In genomic region chr16:11263737-11264136, GRCh38 we compare ENCODE assay signal across 13 cellular contexts. TPM values are rescaled to one million over a fixed set of nuclear protein-coding genes. Genes with fewer than 3 reads are reported as not detected.
A peak's percentile ranks its signal among the peaks of the same experiment; 100 is the strongest.
DNase-seq lines count a peak whose midpoint lies in the region; ATAC-seq, FAIRE-seq and TF ChIP-seq lines count a peak whose summit lies in the region.
"Had no signal": no experiment of that assay in that cellular context is flagged by ENCODE, and none has a peak within 500 bp of the region (broad histone marks: within the 10 kb centered on the region; RNA-seq: fewer than 3 reads in every experiment).

No MANE protein-coding gene starts in this region.

- CTCF ChIA-PET in activated CD8-positive, alpha-beta memory T cell treated with anti-CD3 and anti-CD28 coated beads, Interleukin-2, amount 10 ng/mL, durations not matched to agents 7 days and 5 days (lab: Charles Lee): interaction anchor here (0.6 to 1.4 kb wide), 3 partner anchors 108 to 283 kb away, joined by 3 to 4 read pairs (median 3); no protein-coding TSS in a partner anchor
- CTCF ChIA-PET in H1 (lab: Charles Lee; ENCODE audit: partially characterized antibody): interaction anchor here (1.7 to 2.4 kb wide), 2 partner anchors 10 to 108 kb away, joined by 4 to 9 read pairs; partner anchors contain the start of gene PRM3
- CTCF ChIA-PET in RWPE1 (lab: Yijun Ruan, JAX): no interaction called here

- no peak overlapping the region for H2BK120ac ChIP-seq in H1 (replicated peaks; ENCODE audit: low read depth, low read length)

- no peaks in the 10 kb centered on the region for H3K36me3 ChIP-seq in H1 (ENCODE audit: control insufficient read depth in 2 of 4, insufficient read depth in 4 of 4, low read length in 3 of 4)

- FAIRE-seq in H1 (lab: Jason Lieb, UNC): no peak

- H3K79me1 ChIP-seq in H1 (ENCODE audit: low read depth, low read length): no peaks in the 10 kb centered on the region

- H2BK20ac ChIP-seq in H1 (ENCODE audit: low read length): no peak overlapping the region

- no peak overlapping the region for H3K9ac ChIP-seq in H1 (replicated peaks in 1 of 4; ENCODE audit: extremely low read depth in 1 of 4, low read depth in 3 of 4, low read length in 3 of 4)

- no peaks in the 10 kb centered on the region; a peak in 1 of 7 replicates for H3K27me3 ChIP-seq in H1 (replicated peaks in 1 of 4; ENCODE audit: control insufficient read depth in 3 of 4, extremely low read depth in 1 of 4, insufficient read depth in 3 of 4, low read length in 3 of 4)

- H2BK12ac ChIP-seq in H1 (ENCODE audit: low read depth, low read length): peak overlapping the region; percentile 43; the same call in 1 of the 2 replicates

- ATAC-seq in activated CD4-positive, CD25-positive, alpha-beta regulatory T cell treated with anti-CD3 and anti-CD28 coated beads, Interleukin-2, amount 50 U/mL, for 24 hours: peak; percentile 82 to 86
- peak; percentile 76 for ATAC-seq in activated CD8-positive, alpha-beta memory T cell treated with anti-CD3 and anti-CD28 coated beads, Interleukin-2, amount 10 ng/mL, durations not matched to agents 7 days and 5 days
- peak; percentile 88 for ATAC-seq in stimulated activated naive CD8-positive, alpha-beta T cell treated with anti-CD3 and anti-CD28 coated beads, Interleukin-15, Interleukin-2, amounts not matched to agents 100 U/mL and 50 U/mL, for 24 hours

- no peak overlapping the region for H3K56ac ChIP-seq in H1 (replicated peaks; ENCODE audit: insufficient read length, low read depth, low read length)

- no peak overlapping the region; the same call in 1 of the 2 replicates for H2BK15ac ChIP-seq in H1 (ENCODE audit: low read length)

- H3K79me2 ChIP-seq in H1 (ENCODE audit: control insufficient read depth in 1 of 2, insufficient read depth in 2 of 2, low read length in 2 of 2): no peaks in the 10 kb centered on the region

- 88% methylated on average over 4 of the region's 4 CpGs; no CpG with 5 or more reads in 1 of the 2 experiments for WGBS in H1 (ENCODE audit: extremely low coverage in 1 of 2, insufficient coverage in 1 of 2, insufficient read length in 1 of 2, insufficient replicate concordance in 2 of 2, low coverage in 1 of 2, low lambda C conversion rate in 2 of 2, missing lambda C conversion rate in 1 of 2), 2 experiments
- WGBS in lower leg skin, 2 donors: 64 to 73% methylated on average over 4 of the region's 4 CpGs

- H3K36me3 Mint-ChIP-seq in activated CD8-positive, alpha-beta memory T cell treated with anti-CD3 and anti-CD28 coated beads, Interleukin-2, amount 10 ng/mL, durations not matched to agents 7 days and 5 days: no peaks in the 10 kb centered on the region

- TF ChIP-seq EP300 in H1 (IDR thresholded peaks at IDR 0.05; ENCODE audit: borderline replicate concordance in 1 of 2, low read depth in 2 of 2, low read length in 2 of 2): no peak

- H4K91ac ChIP-seq in H1 (replicated peaks; ENCODE audit: insufficient read length, low read length): no peak overlapping the region

- no peak overlapping the region for H2AK5ac ChIP-seq in H1 (ENCODE audit: low read depth, low read length)

- H3K27me3 Mint-ChIP-seq in activated CD8-positive, alpha-beta memory T cell treated with anti-CD3 and anti-CD28 coated beads, Interleukin-2, amount 10 ng/mL, durations not matched to agents 7 days and 5 days: peaks cover 36% of the 10 kb centered on the region

- no peak for TF ChIP-seq RAD21 in H1 (IDR thresholded peaks at IDR 0.05 in 1 of 2, conservative IDR thresholded peaks at IDR 0.05 in 1 of 2; ENCODE audit: low read depth in 2 of 2, low read length in 2 of 2)

- peak overlapping the region; percentile 2 for H3K4me3 Mint-ChIP-seq in activated CD8-positive, alpha-beta memory T cell treated with anti-CD3 and anti-CD28 coated beads, Interleukin-2, amount 10 ng/mL, durations not matched to agents 7 days and 5 days

- POLR2A ChIA-PET in H1 (lab: Charles Lee; ENCODE audit: partially characterized antibody) (interaction anchor here (1.0 to 1.7 kb wide), 3 partner anchors 9 to 89 kb away, joined by 3 to 6 read pairs (median 5); no protein-coding TSS in a partner anchor), RWPE1 (lab: Yijun Ruan, JAX; ENCODE audit: low non-redundant PET) (no interaction called here)

- no peak overlapping the region for H4K8ac ChIP-seq in H1 (ENCODE audit: extremely low read depth, insufficient read depth, low read length)

- no peaks in the 10 kb centered on the region for H3K9me3 ChIP-seq in H1 (ENCODE audit: insufficient read depth in 2 of 2, low read depth in 1 of 2, low read length in 1 of 2)

- DNase-seq in activated CD4-positive, CD25-positive, alpha-beta regulatory T cell treated with anti-CD3 and anti-CD28 coated beads, Interleukin-2, amount 50 U/mL, for 72 hours: no peak
- DNase-seq in activated CD8-positive, alpha-beta memory T cell treated with anti-CD3 and anti-CD28 coated beads, Interleukin-2, amount 10 ng/mL, durations not matched to agents 7 days and 5 days: peak; percentile 75
- no peak for DNase-seq in H1 (ENCODE audit: low read depth in 1 of 2, low spot score in 2 of 2)
- DNase-seq in stimulated activated naive CD8-positive, alpha-beta T cell treated with anti-CD3 and anti-CD28 coated beads, Interleukin-15, Interleukin-2, amounts not matched to agents 100 U/mL and 50 U/mL, for 24 hours: peak; percentile 66
- DNase-seq in COLO829 (ENCODE audit: low spot score): no peak
- no peak for DNase-seq in lower leg skin (ENCODE audit: low spot score in 2 of 2)
- no peak for DNase-seq in RWPE1 (ENCODE audit: low spot score)
- DNase-seq: DMS 273 treated with DMSO at 0.1 percent for 48 hours, nucleus accumbens had no signal

- TF ChIP-seq POLR2A in H1 (IDR thresholded peaks at IDR 0.05; ENCODE audit: control extremely low read depth in 1 of 2, low read depth in 2 of 2, low read length in 2 of 2): no peak
- TF ChIP-seq POLR2A in lower leg skin (IDR thresholded peaks at IDR 0.05): no peak

- no peak overlapping the region for H3K23ac ChIP-seq in H1 (ENCODE audit: insufficient read length)

- no peak overlapping the region for H3K27ac ChIP-seq in H1 (ENCODE audit: low read depth, low read length)
- H3K27ac ChIP-seq in RWPE1: no peak overlapping the region
- H3K27ac ChIP-seq: 22Rv1 had no signal

- no peak overlapping the region for H3K4ac ChIP-seq in H1 (replicated peaks; ENCODE audit: insufficient read length, low read depth, low read length)

- no peaks in the 10 kb centered on the region for H3K9me3 Mint-ChIP-seq in activated CD8-positive, alpha-beta memory T cell treated with anti-CD3 and anti-CD28 coated beads, Interleukin-2, amount 10 ng/mL, durations not matched to agents 7 days and 5 days (ENCODE audit: low read depth)

- peaks cover 29% of the 10 kb centered on the region for H3K4me1 Mint-ChIP-seq in activated CD8-positive, alpha-beta memory T cell treated with anti-CD3 and anti-CD28 coated beads, Interleukin-2, amount 10 ng/mL, durations not matched to agents 7 days and 5 days

- TF ChIP-seq CTCF in H1 (IDR thresholded peaks at IDR 0.05; ENCODE audit: control extremely low read depth in 1 of 3, insufficient read depth in 1 of 3, low read depth in 1 of 3, low read length in 3 of 3) (no peak), lower leg skin (IDR thresholded peaks at IDR 0.05) (no peak), RWPE1 (conservative IDR thresholded peaks at IDR 0.05; ENCODE audit: low read depth) (no peak)

- H3K14ac ChIP-seq in H1 (ENCODE audit: insufficient read length): no peak overlapping the region

- no peak overlapping the region for H3K4me2 ChIP-seq in H1 (ENCODE audit: insufficient read depth in 1 of 2, low read depth in 2 of 2, low read length in 2 of 2)

- no peak overlapping the region for H3K18ac ChIP-seq in H1 (ENCODE audit: extremely low read depth, low read length)

- H3K4me1 ChIP-seq in H1 (replicated peaks in 1 of 4; ENCODE audit: control insufficient read depth in 3 of 4, insufficient read depth in 4 of 4, low read length in 3 of 4): 0 out of 7 replicates have a peak, but pooled peaks cover 0 to 5% (median 0%) of the 10 kb centered on the region in 4 experiments

- intact Hi-C loops in lower leg skin (cut with DNase I; ENCODE audit: low total_unique reads): no loop called here

- H3K23me2 ChIP-seq in H1 (ENCODE audit: low read depth, low read length): no peaks in the 10 kb centered on the region; the same call in 1 of the 2 replicates

- H2BK5ac ChIP-seq in H1 (ENCODE audit: low read depth, low read length): no peak overlapping the region

- H4K20me1 ChIP-seq in H1 (replicated peaks in 1 of 2; ENCODE audit: control insufficient read depth in 1 of 2, insufficient read depth in 2 of 2, low read length in 2 of 2): no peaks in the 10 kb centered on the region

- no peak overlapping the region for H2AFZ ChIP-seq in H1 (ENCODE audit: low read length)

- H4K5ac ChIP-seq in H1 (ENCODE audit: insufficient read length, low read depth, low read length): no peak overlapping the region

- H3K4me3 ChIP-seq in H1 (ENCODE audit: extremely low read depth in 1 of 4, insufficient read depth in 2 of 4, low read depth in 3 of 4, low read length in 4 of 4) (no peak overlapping the region), lower leg skin (ENCODE audit: low read depth, poor library complexity, severe bottlenecking) (no peak overlapping the region)

- H3K27ac Mint-ChIP-seq in activated CD8-positive, alpha-beta memory T cell treated with anti-CD3 and anti-CD28 coated beads, Interleukin-2, amount 10 ng/mL, durations not matched to agents 7 days and 5 days: peak overlapping the region; percentile 33

RNA-seq across cellular contexts. Expression of gene TNP2, which starts 5.4 kb away (rescaled TPM):
- not detected for total RNA-seq in activated CD8-positive, alpha-beta memory T cell treated with anti-CD3 and anti-CD28 coated beads, Interleukin-2, amount 10 ng/mL, durations not matched to agents 7 days and 5 days
- total RNA-seq in H1 (2021; fragmentation: NEBNext Ultra II Directional; extraction: Animal tissue kit (Norgen Biotek cat#: 25700)): not detected in 2 replicates
- not detected in 2 replicates for polyA plus RNA-seq in H1 (2011; rRNA removed)
- polyA plus RNA-seq in H1 (2011; cell fraction: cytosol; rRNA removed): not detected
- polyA plus RNA-seq in H1 (2011; cell fraction: nucleus; rRNA removed): not detected
- not detected in 4 replicates for polyA plus RNA-seq in H1 (2012, experiment 1 of 2)
- not detected for polyA plus RNA-seq in H1 (2012, experiment 2 of 2)
- polyA plus RNA-seq in H1 (2013, experiment 1 of 2): not detected
- not detected for polyA plus RNA-seq in H1 (2013, experiment 2 of 2)
- not detected in 2 replicates for polyA minus RNA-seq in H1 (2011; rRNA and poly(A)+ RNA removed)
- polyA minus RNA-seq in H1 (2011; cell fraction: cytosol; rRNA and poly(A)+ RNA removed): not detected
- polyA minus RNA-seq in H1 (2011; cell fraction: nucleus; rRNA and poly(A)+ RNA removed): not detected
- total RNA-seq in lower leg skin: not detected
- total RNA-seq: liver, subcutaneous adipose tissue had no signal
- polyA plus RNA-seq: liver had no signal

RNA-seq across cellular contexts. Expression of gene SOCS1, which starts 7.7 kb away (rescaled TPM):
- 100 to 1,000 TPM; 158 to 200 TPM for total RNA-seq in activated CD8-positive, alpha-beta memory T cell treated with anti-CD3 and anti-CD28 coated beads, Interleukin-2, amount 10 ng/mL, durations not matched to agents 7 days and 5 days
- total RNA-seq in H1 (2021; fragmentation: NEBNext Ultra II Directional; extraction: Animal tissue kit (Norgen Biotek cat#: 25700)): 48.9 and 49.8 TPM in 2 replicates
- 21.0 and 46.5 TPM in 2 replicates for polyA plus RNA-seq in H1 (2011; rRNA removed)
- 17.0 TPM for polyA plus RNA-seq in H1 (2011; cell fraction: cytosol; rRNA removed)
- polyA plus RNA-seq in H1 (2011; cell fraction: nucleus; rRNA removed): 36.0 TPM
- 9.9 to 28.9 TPM (median 25.5 TPM) in 4 replicates for polyA plus RNA-seq in H1 (2012, experiment 1 of 2)
- 20.5 TPM for polyA plus RNA-seq in H1 (2012, experiment 2 of 2)
- 83.3 TPM for polyA plus RNA-seq in H1 (2013, experiment 1 of 2)
- 90.5 TPM for polyA plus RNA-seq in H1 (2013, experiment 2 of 2)
- polyA minus RNA-seq in H1 (2011; rRNA and poly(A)+ RNA removed): 1.7 and 4.1 TPM in 2 replicates
- 22.5 TPM for polyA minus RNA-seq in H1 (2011; cell fraction: cytosol; rRNA and poly(A)+ RNA removed)
- polyA minus RNA-seq in H1 (2011; cell fraction: nucleus; rRNA and poly(A)+ RNA removed): 60.0 TPM
- total RNA-seq in lower leg skin: 10 to 100 TPM in 2 of 4 donors, 1 to 10 TPM in 2; 7.7 to 20.6 (median 10.1) TPM

RNA-seq across cellular contexts. Expression of gene PRM3, which starts 9.7 kb away (rescaled TPM):
- not detected for total RNA-seq in activated CD8-positive, alpha-beta memory T cell treated with anti-CD3 and anti-CD28 coated beads, Interleukin-2, amount 10 ng/mL, durations not matched to agents 7 days and 5 days
- total RNA-seq in H1 (2021; fragmentation: NEBNext Ultra II Directional; extraction: Animal tissue kit (Norgen Biotek cat#: 25700)): not detected in 2 replicates
- polyA plus RNA-seq in H1 (2011; rRNA removed): not detected in 2 replicates
- polyA plus RNA-seq in H1 (2011; cell fraction: cytosol; rRNA removed): not detected
- polyA plus RNA-seq in H1 (2011; cell fraction: nucleus; rRNA removed): not detected
- not detected in 4 replicates for polyA plus RNA-seq in H1 (2012, experiment 1 of 2)
- polyA plus RNA-seq in H1 (2012, experiment 2 of 2): not detected
- polyA plus RNA-seq in H1 (2013, experiment 1 of 2): not detected
- polyA plus RNA-seq in H1 (2013, experiment 2 of 2): not detected
- not detected in 2 replicates for polyA minus RNA-seq in H1 (2011; rRNA and poly(A)+ RNA removed)
- not detected for polyA minus RNA-seq in H1 (2011; cell fraction: cytosol; rRNA and poly(A)+ RNA removed)
- polyA minus RNA-seq in H1 (2011; cell fraction: nucleus; rRNA and poly(A)+ RNA removed): not detected
- not detected for total RNA-seq in lower leg skin
- total RNA-seq: liver, subcutaneous adipose tissue had no signal
- polyA plus RNA-seq: liver had no signal

RNA-seq across cellular contexts. Expression of gene PRM2, which starts 12.5 kb away (rescaled TPM):
- total RNA-seq in activated CD8-positive, alpha-beta memory T cell treated with anti-CD3 and anti-CD28 coated beads, Interleukin-2, amount 10 ng/mL, durations not matched to agents 7 days and 5 days: not detected
- not detected in 2 replicates for total RNA-seq in H1 (2021; fragmentation: NEBNext Ultra II Directional; extraction: Animal tissue kit (Norgen Biotek cat#: 25700))
- not detected in 2 replicates for polyA plus RNA-seq in H1 (2011; rRNA removed)
- polyA plus RNA-seq in H1 (2011; cell fraction: cytosol; rRNA removed): not detected
- not detected for polyA plus RNA-seq in H1 (2011; cell fraction: nucleus; rRNA removed)
- not detected in 4 replicates for polyA plus RNA-seq in H1 (2012, experiment 1 of 2)
- not detected for polyA plus RNA-seq in H1 (2012, experiment 2 of 2)
- not detected for polyA plus RNA-seq in H1 (2013, experiment 1 of 2)
- not detected for polyA plus RNA-seq in H1 (2013, experiment 2 of 2)
- polyA minus RNA-seq in H1 (2011; rRNA and poly(A)+ RNA removed): not detected in 2 replicates
- polyA minus RNA-seq in H1 (2011; cell fraction: cytosol; rRNA and poly(A)+ RNA removed): not detected
- polyA minus RNA-seq in H1 (2011; cell fraction: nucleus; rRNA and poly(A)+ RNA removed): not detected
- 1 to 10 TPM in 1 of 4 donors, not detected in 3; 2.3 TPM for total RNA-seq in lower leg skin
- total RNA-seq: liver, subcutaneous adipose tissue had no signal
- polyA plus RNA-seq: liver had no signal

RNA-seq across cellular contexts. Expression of gene PRM1, which starts 17.4 kb away (rescaled TPM):
- not detected for total RNA-seq in activated CD8-positive, alpha-beta memory T cell treated with anti-CD3 and anti-CD28 coated beads, Interleukin-2, amount 10 ng/mL, durations not matched to agents 7 days and 5 days
- total RNA-seq in H1 (2021; fragmentation: NEBNext Ultra II Directional; extraction: Animal tissue kit (Norgen Biotek cat#: 25700)): 0.82 and 0.92 TPM in 2 replicates
- polyA plus RNA-seq in H1 (2011; rRNA removed): 0.54 TPM in 1 of 2 replicates, not detected in the other
- 0.65 TPM for polyA plus RNA-seq in H1 (2011; cell fraction: cytosol; rRNA removed)
- polyA plus RNA-seq in H1 (2011; cell fraction: nucleus; rRNA removed): 0.47 TPM
- 0.60 to 1.1 TPM in 2 of 4 replicates, not detected in the others for polyA plus RNA-seq in H1 (2012, experiment 1 of 2)
- polyA plus RNA-seq in H1 (2012, experiment 2 of 2): not detected
- polyA plus RNA-seq in H1 (2013, experiment 1 of 2): 1.3 TPM
- 0.68 TPM for polyA plus RNA-seq in H1 (2013, experiment 2 of 2)
- polyA minus RNA-seq in H1 (2011; rRNA and poly(A)+ RNA removed): not detected in 2 replicates
- not detected for polyA minus RNA-seq in H1 (2011; cell fraction: cytosol; rRNA and poly(A)+ RNA removed)
- not detected for polyA minus RNA-seq in H1 (2011; cell fraction: nucleus; rRNA and poly(A)+ RNA removed)
- total RNA-seq in lower leg skin: not detected
- total RNA-seq: liver, subcutaneous adipose tissue had no signal
- polyA plus RNA-seq: liver had no signal

Comparison
In these comparisons a context has a peak if more than half of its experiments do, and no peak if none do; other contexts are left out.
1. DNase-seq: peak in activated CD8-positive, alpha-beta memory T cell treated with anti-CD3 and anti-CD28 coated beads, Interleukin-2, amount 10 ng/mL, durations not matched to agents 7 days and 5 days (single experiment) and stimulated activated naive CD8-positive, alpha-beta T cell treated with anti-CD3 and anti-CD28 coated beads, Interleukin-15, Interleukin-2, amounts not matched to agents 100 U/mL and 50 U/mL, for 24 hours (single experiment); none in activated CD4-positive, CD25-positive, alpha-beta regulatory T cell treated with anti-CD3 and anti-CD28 coated beads, Interleukin-2, amount 50 U/mL, for 72 hours (single experiment), H1 (0 of 2), COLO829 (single experiment), lower leg skin (0 of 2) and RWPE1 (single experiment).
2. Peak in every context shown above with its lines, with median percentiles within 50 percentile points of each other: ATAC-seq.